1 cellular context compared by ENCODE assay signal in the genomic region with DNA sequence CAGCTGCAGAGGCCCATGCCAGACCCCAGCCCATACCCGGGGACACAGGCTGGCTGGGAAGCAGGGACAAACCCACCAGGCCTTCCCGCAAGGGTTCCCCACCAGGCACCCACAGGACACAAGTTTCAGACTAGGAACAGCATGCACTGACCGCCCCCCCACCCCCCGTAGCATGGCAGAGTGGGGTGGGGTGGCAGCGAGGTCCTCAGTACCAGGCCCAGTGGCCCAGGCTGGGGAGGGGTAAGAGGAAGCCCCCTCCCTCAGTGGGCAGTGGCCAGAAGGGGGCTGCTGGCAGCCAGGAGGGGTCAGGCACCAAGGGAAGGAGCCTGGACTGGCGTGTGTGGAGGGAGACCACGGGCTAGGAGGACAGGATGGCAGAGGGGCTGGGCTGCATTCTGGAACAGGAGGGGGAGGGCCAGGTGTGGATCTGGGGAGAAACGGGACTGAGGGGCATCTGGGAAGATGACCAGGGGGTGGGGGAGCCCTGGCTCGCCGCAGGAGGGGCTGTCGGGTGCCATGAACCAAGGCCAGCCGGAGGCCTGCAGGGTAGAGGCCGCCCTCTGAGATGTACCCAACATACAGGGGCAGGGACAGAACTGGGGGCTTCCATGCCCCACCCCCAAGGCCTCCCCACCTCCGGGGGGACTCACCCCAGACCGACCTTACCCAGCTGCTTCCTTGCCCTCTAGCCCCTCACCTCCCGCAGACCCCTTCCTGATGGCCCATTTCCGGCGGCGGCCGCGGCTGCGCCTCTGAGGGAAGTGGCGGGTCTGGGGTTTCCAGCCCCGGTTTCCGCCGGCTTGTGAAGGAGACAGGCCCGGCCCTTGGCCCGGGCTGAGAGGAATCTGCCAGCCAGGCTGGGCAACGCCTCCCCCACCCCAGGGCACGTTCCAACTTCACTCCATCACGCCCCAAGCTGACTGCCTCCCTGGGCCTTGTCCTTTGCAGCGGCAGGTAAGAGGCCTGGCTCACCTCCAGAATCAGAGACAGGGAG.
TF ChIP-seq lines count a peak whose summit lies in the region.

No MANE protein-coding gene starts in this region.

TF ChIP-seq in K562, 482 proteins besides CTCF, POLR2A, EP300 and RAD21:
- no peak for TF ChIP-seq RBM25 (IDR thresholded peaks at IDR 0.05; ENCODE audit: low read depth, low read length, severe bottlenecking)
- no peak for TF ChIP-seq DACH1 (IDR thresholded peaks at IDR 0.05; ENCODE audit: partially characterized antibody)
- TF ChIP-seq NCOA4 (IDR thresholded peaks at IDR 0.05; ENCODE audit: partially characterized antibody) = no peak
- no peak for TF ChIP-seq JUNB (CRISPR knock-in tag; conservative IDR thresholded peaks at IDR 0.05)
- TF ChIP-seq, protein P1, sequence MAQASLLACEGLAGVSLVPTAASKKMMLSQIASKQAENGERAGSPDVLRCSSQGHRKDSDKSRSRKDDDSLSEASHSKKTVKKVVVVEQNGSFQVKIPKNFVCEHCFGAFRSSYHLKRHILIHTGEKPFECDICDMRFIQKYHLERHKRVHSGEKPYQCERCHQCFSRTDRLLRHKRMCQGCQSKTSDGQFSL (CRISPR knock-in tag; IDR thresholded peaks at IDR 0.05) = peak; percentile 46; the same call in 1 of the 2 replicates
- TF ChIP-seq, protein P1 (tag; IDR thresholded peaks at IDR 0.05) = no peak
